1 cellular context compared by ENCODE assay signal in the genomic region with DNA sequence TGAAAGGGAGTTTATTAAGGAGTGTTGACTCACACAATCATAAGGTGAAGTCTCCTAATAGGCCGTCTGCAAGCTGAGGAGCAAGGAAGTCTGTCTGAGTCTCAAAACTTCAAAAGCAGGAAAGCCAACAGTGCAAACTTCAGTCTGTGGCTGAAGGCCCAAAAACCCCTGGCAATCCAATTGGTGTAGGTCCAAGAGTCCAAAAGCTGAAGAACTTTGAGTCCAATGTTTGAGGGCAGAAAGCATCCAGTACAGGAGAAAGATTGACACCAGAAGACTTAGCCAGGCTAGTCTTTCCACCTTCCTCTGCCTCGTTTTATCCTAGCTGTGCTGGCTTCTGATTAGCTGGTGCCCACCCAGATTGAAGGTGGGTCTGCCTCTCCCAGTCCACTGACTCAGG.
TF ChIP-seq lines count a peak whose summit lies in the region.

No MANE protein-coding gene starts in this region.

TF ChIP-seq in HepG2, 621 proteins besides CTCF, POLR2A, EP300 and RAD21 (continued from another document):
- no peak for TF ChIP-seq ONECUT2 (CRISPR knock-in tag; IDR thresholded peaks at IDR 0.05)
